Comparison of ENCODE assay signal across 32 cellular contexts in the genomic region with DNA sequence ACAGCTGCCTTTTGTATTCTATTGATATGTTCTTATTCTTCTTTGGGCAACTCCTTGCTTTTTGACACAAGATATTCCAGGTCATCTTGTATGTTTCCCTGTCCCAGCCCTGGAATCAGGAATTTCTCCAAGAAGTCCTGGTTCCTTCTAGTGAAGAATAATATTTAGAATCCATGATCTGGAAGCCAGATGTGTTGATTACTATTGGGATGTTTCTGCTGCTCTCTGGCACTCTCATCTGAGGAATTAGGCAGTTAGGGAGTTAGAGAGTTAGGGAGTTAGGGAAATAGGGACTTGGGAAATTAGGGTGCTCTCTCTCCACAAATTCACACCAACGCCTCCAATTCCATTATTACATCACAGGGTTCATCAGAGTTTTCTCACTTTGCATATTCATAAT.
"Had no signal": no experiment of that assay in that cellular context is flagged by ENCODE, and none has a peak within 500 bp of the region (broad histone marks: within the 10 kb centered on the region; RNA-seq: fewer than 3 reads in every experiment).

No MANE protein-coding gene starts in this region.

- FAIRE-seq: astrocyte, bronchial epithelial cell had no signal

- H3K9me3 ChIP-seq: adrenal gland, ascending aorta, body of pancreas, breast epithelium had no signal

- H3K27me3 ChIP-seq: adrenal gland, ascending aorta, body of pancreas, brain microvascular endothelial cell, breast epithelium, cardiac muscle cell had no signal

- H3K36me3 ChIP-seq: adrenal gland, ascending aorta, brain microvascular endothelial cell, breast epithelium, cardiac muscle cell had no signal

- H3K4me1 ChIP-seq: adrenal gland, body of pancreas, breast epithelium had no signal

- H3K4me3 ChIP-seq: adrenal gland, ascending aorta, body of pancreas, breast epithelium, cardiac muscle cell had no signal

- H3K27ac ChIP-seq: adrenal gland, body of pancreas, brain microvascular endothelial cell, breast epithelium, cardiac muscle cell had no signal

- DNase-seq: activated effector memory CD4-positive, alpha-beta T cell treated with anti-CD3 and anti-CD28 coated beads, Interleukin-2, amount 50 U/mL, for 16 hours; activated effector memory CD4-positive, alpha-beta T cell treated with Interleukin-2 at 50 U/mL for 16 hours; activated gamma-delta T cell; activated gamma-delta T cell treated with Interleukin-2 at 50 U/mL for 16 hours; activated naive CD4-positive, alpha-beta T cell; activated naive CD4-positive, alpha-beta T cell treated with anti-CD3 and anti-CD28 coated beads for 36 hours; activated naive CD4-positive, alpha-beta T cell treated with anti-CD3 and anti-CD28 coated beads, Interleukin-2, amount 10 ng/mL, durations not matched to agents 7 days and 5 days; activated naive CD4-positive, alpha-beta T cell treated with anti-CD3 and anti-CD28 coated beads, Interleukin-2, amount 50 U/mL, for 16 hours; activated naive CD4-positive, alpha-beta T cell treated with Interleukin-2 at 50 U/mL for 16 hours; activated naive CD8-positive, alpha-beta T cell treated with anti-CD3 and anti-CD28 coated beads for 36 hours; activated naive CD8-positive, alpha-beta T cell treated with anti-CD3 and anti-CD28 coated beads, Interleukin-2, amount 10 ng/mL, durations not matched to agents 7 days and 5 days; activated naive CD8-positive, alpha-beta T cell treated with anti-CD3 and anti-CD28 coated beads, Interleukin-2, amount 50 U/mL, for 24 hours; activated T-cell treated with anti-CD3 and anti-CD28 coated beads, Interleukin-2, amount 50 U/mL, for 1 hour; activated T-cell treated with anti-CD3 and anti-CD28 coated beads, Interleukin-2, amount 50 U/mL, for 24 hours; activated T-cell treated with anti-CD3 and anti-CD28 coated beads, Interleukin-2, amount 50 U/mL, for 4 hours; activated T-cell treated with anti-CD3 and anti-CD28 coated beads, Interleukin-2, amount 50 U/mL, for 48 hours; activated T-cell treated with anti-CD3 and anti-CD28 coated beads, Interleukin-2, amount 50 U/mL, for 72 hours; adrenal gland; amniotic stem cell; amygdala; anterior cingulate cortex; aorta; body of pancreas; brain microvascular endothelial cell; caudate nucleus; central memory CD4-positive, alpha-beta T cell; cerebellar nuclear complex had no signal
